Comparison of ENCODE assay signal across 8 cellular contexts in the genomic region with DNA sequence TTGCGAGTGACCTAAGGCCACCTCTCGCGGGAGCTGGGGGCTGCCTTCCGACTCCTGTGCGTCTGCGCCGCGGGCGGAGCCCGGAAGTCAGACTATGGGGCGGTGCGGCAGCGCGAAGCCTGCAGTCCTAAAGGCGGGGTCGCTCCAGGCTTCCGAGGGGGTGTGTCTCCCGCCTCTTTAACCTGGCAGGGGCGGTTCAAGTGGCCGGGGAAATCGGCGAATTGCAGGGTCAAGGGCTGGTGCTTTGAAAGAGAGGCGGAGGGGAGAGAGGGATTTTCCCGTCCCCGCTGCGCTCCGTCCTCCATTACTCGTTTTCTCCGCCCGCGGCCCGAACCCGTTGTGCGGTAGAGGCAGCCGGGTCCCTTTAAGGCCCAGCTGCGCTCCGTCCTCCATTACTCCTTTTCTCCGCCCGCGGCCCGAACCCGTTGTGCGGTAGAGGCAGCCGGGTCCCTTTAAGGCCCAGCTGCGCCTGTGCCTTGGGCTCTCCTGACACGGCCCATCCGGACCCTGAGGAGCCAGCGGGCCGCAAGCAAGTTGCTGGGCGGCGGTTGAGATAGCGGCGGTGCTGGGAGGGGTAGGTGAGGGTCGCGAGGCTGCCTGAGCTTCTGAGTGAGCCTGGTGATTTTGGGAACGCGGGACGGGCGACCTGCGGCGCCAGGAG. TPM values are rescaled to one million over a fixed set of nuclear protein-coding genes. Genes with fewer than 3 reads are reported as not detected.
DNase-seq lines count a peak whose midpoint lies in the region; ATAC-seq and TF ChIP-seq lines count a peak whose summit lies in the region.
"Not testable (repeated sequence)": the region's sequence is repeated elsewhere in the genome, so short reads cannot be mapped to it uniquely, and the experiment has no call there.

A gene with protein sequence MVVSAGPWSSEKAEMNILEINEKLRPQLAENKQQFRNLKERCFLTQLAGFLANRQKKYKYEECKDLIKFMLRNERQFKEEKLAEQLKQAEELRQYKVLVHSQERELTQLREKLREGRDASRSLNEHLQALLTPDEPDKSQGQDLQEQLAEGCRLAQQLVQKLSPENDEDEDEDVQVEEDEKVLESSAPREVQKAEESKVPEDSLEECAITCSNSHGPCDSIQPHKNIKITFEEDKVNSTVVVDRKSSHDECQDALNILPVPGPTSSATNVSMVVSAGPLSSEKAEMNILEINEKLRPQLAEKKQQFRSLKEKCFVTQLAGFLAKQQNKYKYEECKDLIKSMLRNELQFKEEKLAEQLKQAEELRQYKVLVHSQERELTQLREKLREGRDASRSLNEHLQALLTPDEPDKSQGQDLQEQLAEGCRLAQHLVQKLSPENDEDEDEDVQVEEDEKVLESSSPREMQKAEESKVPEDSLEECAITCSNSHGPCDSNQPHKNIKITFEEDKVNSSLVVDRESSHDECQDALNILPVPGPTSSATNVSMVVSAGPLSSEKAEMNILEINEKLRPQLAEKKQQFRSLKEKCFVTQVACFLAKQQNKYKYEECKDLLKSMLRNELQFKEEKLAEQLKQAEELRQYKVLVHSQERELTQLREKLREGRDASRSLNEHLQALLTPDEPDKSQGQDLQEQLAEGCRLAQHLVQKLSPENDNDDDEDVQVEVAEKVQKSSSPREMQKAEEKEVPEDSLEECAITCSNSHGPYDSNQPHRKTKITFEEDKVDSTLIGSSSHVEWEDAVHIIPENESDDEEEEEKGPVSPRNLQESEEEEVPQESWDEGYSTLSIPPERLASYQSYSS (N-terminal part only) (plus strand): TSS at position 83 of the 661 bp plus-strand sequence. CDS start 21,820 bp downstream, outside the sequence.

- not testable (repeated sequence) for BruUV-seq in IMR-90 (replicated peaks; lab: Mats Ljungman, UMichigan)

- H3K4me2 ChIP-seq in IMR-90 (ENCODE audit: low read depth, low read length) (peak within 1 kb of the TSS; percentile 99), OCI-LY1 (ENCODE audit: low read length) (peak within 1 kb of the TSS; percentile 75)

- H3K79me1 ChIP-seq in IMR-90 (ENCODE audit: low read depth in 1 of 2, low read length in 2 of 2), result not testable (repeated sequence)

- intact Hi-C loops in IMR-90 (cut with micrococcal nuclease), result not testable (repeated sequence)

- TF ChIP-seq POLR2A in IMR-90 (IDR thresholded peaks at IDR 0.05; ENCODE audit: low read depth, low read length), result peak; percentile 30; the same call in 1 of the 2 replicates

- not testable (repeated sequence) for H4K20me1 ChIP-seq in IMR-90 (ENCODE audit: insufficient read depth, low read length); OCI-LY1 (ENCODE audit: insufficient read depth, low read length)

- ATAC-seq in GM21515 (IDR thresholded peaks at IDR 0.05; ENCODE audit: unreplicated experiment) (peak; percentile 82), IMR-90 (ENCODE audit: low read depth) (peak; percentile 96)

- peak within 1 kb of the TSS; percentile 84 for H3K4me3 ChIP-seq in IMR-90 (ENCODE audit: insufficient read depth, low read depth, low read length)
- peak within 1 kb of the TSS; percentile 60 for H3K4me3 ChIP-seq in OCI-LY1 (ENCODE audit: low read depth, low read length, poor library complexity, severe bottlenecking)
- H3K4me3 ChIP-seq in endodermal cell (ENCODE audit: low read length), result peak within 1 kb of the TSS; percentile 89

- peak within 1 kb of the TSS; percentile 22; the same call in 1 of the 2 replicates for H4K5ac ChIP-seq in IMR-90 (ENCODE audit: low read depth, low read length)

- not testable (repeated sequence) for TF ChIP-seq RAD21 in IMR-90 (IDR thresholded peaks at IDR 0.05; ENCODE audit: low read length)

- H3K4me1 ChIP-seq in IMR-90 (ENCODE audit: control insufficient read depth, insufficient read depth, low read length); endodermal cell (ENCODE audit: control insufficient read depth, insufficient read depth, low read length): not testable (repeated sequence)
- H3K4me1 ChIP-seq in OCI-LY1 (ENCODE audit: insufficient read depth, low read length, severe bottlenecking), result peaks cover 14% of the 10 kb centered on the region

- peak within 1 kb of the TSS; percentile 77; the same call in 1 of the 2 replicates for H3K4ac ChIP-seq in IMR-90 (ENCODE audit: low read depth, low read length)

- H3K14ac ChIP-seq in IMR-90 (replicated peaks; ENCODE audit: low read depth, low read length), result peak within 1 kb of the TSS; percentile 79; the same call in 1 of the 2 replicates

- WGBS in IMR-90 (ENCODE audit: extremely low coverage in 2 of 2, insufficient read length in 1 of 2), 2 experiments, result 0% methylated on average over 7 of the region's 61 CpGs; no CpG with 5 or more reads in 1 of the 2 experiments
- WGBS in endodermal cell (ENCODE audit: insufficient coverage in 1 of 2, insufficient read length in 1 of 2), 2 experiments, result 0% methylated on average over 53 of the region's 61 CpGs; no CpG with 5 or more reads in 1 of the 2 experiments

- peak within 1 kb of the TSS; percentile 91 for H3K27ac Mint-ChIP-seq in endodermal cell
- peak within 1 kb of the TSS; percentile 97 for H3K27ac Mint-ChIP-seq in mesothelial cell of epicardium

- CTCF ChIA-PET in IMR-90 (lab: Yijun Ruan, JAX), result not testable (repeated sequence)

- not testable (repeated sequence) for H2BK120ac ChIP-seq in IMR-90 (ENCODE audit: low read depth, low read length)

- not testable (repeated sequence) for H4K91ac ChIP-seq in IMR-90 (ENCODE audit: insufficient read depth, low read depth, low read length)

- H2AFZ ChIP-seq in IMR-90 (replicated peaks; ENCODE audit: low read length, poor library complexity), result peak within 1 kb of the TSS; percentile 79
- H2AFZ ChIP-seq in OCI-LY1 (ENCODE audit: low read length), result not testable (repeated sequence)

- not testable (repeated sequence) for TF ChIP-seq CTCF in IMR-90 (conservative IDR thresholded peaks at IDR 0.05; ENCODE audit: low read depth, low read length); OCI-LY1 (IDR thresholded peaks at IDR 0.05; ENCODE audit: low read length); endodermal cell (conservative IDR thresholded peaks at IDR 0.05); mesothelial cell of epicardium (IDR thresholded peaks at IDR 0.05; ENCODE audit: unreplicated experiment)

- H2AK9ac ChIP-seq in IMR-90 (replicated peaks; ENCODE audit: low read depth, low read length, poor library complexity), result not testable (repeated sequence)

- not testable (repeated sequence) for H2AK5ac ChIP-seq in IMR-90 (ENCODE audit: low read depth, low read length)

- not testable (repeated sequence) for H3K9me1 ChIP-seq in IMR-90 (ENCODE audit: insufficient read depth, low read length)

- dilution Hi-C loops in IMR-90 (cut with HindIII; ENCODE audit: low sequenced_read_pairs, unreplicated experiment), result not testable (repeated sequence)

- H2BK5ac ChIP-seq in IMR-90 (ENCODE audit: low read depth, low read length, poor library complexity, severe bottlenecking), result peak within 1 kb of the TSS; percentile 80

- not testable (repeated sequence) for H2BK15ac ChIP-seq in IMR-90 (ENCODE audit: low read depth, low read length)

- H3K27me3 ChIP-seq in IMR-90 (ENCODE audit: control insufficient read depth, insufficient read depth, low read length); OCI-LY1 (ENCODE audit: insufficient read depth, low read length); endodermal cell (ENCODE audit: control insufficient read depth, insufficient read depth, low read length, poor library complexity, severe bottlenecking): not testable (repeated sequence)

- not testable (repeated sequence) for H3K36me3 Mint-ChIP-seq in endodermal cell (ENCODE audit: low read depth); mesothelial cell of epicardium

- H3K18ac ChIP-seq in IMR-90 (ENCODE audit: low read depth, low read length), result not testable (repeated sequence)

- H3K9me2 ChIP-seq in OCI-LY1 (ENCODE audit: low read depth, low read length), result not testable (repeated sequence)

- peaks cover 11% of the 10 kb centered on the region for H3K4me1 Mint-ChIP-seq in endodermal cell
- H3K4me1 Mint-ChIP-seq in mesothelial cell of epicardium, result not testable (repeated sequence)

- H3K27ac ChIP-seq in IMR-90 (ENCODE audit: insufficient read depth, low read length), result peak within 1 kb of the TSS; percentile 91
- not testable (repeated sequence) for H3K27ac ChIP-seq in OCI-LY1 (ENCODE audit: low read depth, low read length, poor library complexity, severe bottlenecking)
- peak within 1 kb of the TSS; percentile 63 for H3K27ac ChIP-seq in endodermal cell (ENCODE audit: low read depth, low read length)

- not testable (repeated sequence) for H3K36me3 ChIP-seq in IMR-90 (ENCODE audit: control insufficient read depth, insufficient read depth, low read length); OCI-LY1 (ENCODE audit: insufficient read depth, low read length); endodermal cell (ENCODE audit: control insufficient read depth, insufficient read depth, low read length)

- not testable (repeated sequence) for H3K9me3 ChIP-seq in IMR-90 (ENCODE audit: control insufficient read depth, insufficient read depth, low read length); OCI-LY1 (ENCODE audit: low read length); endodermal cell (ENCODE audit: control insufficient read depth, low read length)

- in situ Hi-C loops in Caki2 (cut with HindIII; ENCODE audit: low pct_unique_long_range_greater_than_20kb, low sequenced_read_pairs); IMR-90 (cut with MboI; ENCODE audit: low sequenced_read_pairs): not testable (repeated sequence)

- H2BK20ac ChIP-seq in IMR-90 (ENCODE audit: low read depth, low read length), result not testable (repeated sequence)

- DNase-seq in Caki2 (ENCODE audit: low read depth) (peak; percentile 87), IMR-90 (peak; percentile 71), endodermal cell (peak; percentile 95), mesothelial cell of epicardium (ENCODE audit: low spot score in 2 of 2, unreplicated experiment in 2 of 2) (peak; percentile 58 to 80)
- DNase-seq in activated CD8-positive, alpha-beta memory T cell treated with anti-CD3 and anti-CD28 coated beads, Interleukin-2, amount 50 U/mL, for 1 hour (ENCODE audit: extremely low read depth), result peak; percentile 16
- peak; percentile 74 for DNase-seq in stimulated activated CD8-positive, alpha-beta memory T cell treated with anti-CD3 and anti-CD28 coated beads, Interleukin-12 subunit alpha, Interleukin-12 subunit beta, amount 100 ng/mL, for 4 hours (ENCODE audit: low read depth)

- H3K9ac ChIP-seq in IMR-90 (ENCODE audit: low read depth, low read length) (peak within 1 kb of the TSS; percentile 91), OCI-LY1 (ENCODE audit: low read length) (peak within 1 kb of the TSS; percentile 53), endodermal cell (ENCODE audit: extremely low read depth, low read length, poor library complexity, severe bottlenecking) (peak within 1 kb of the TSS; percentile 66)

- not testable (repeated sequence) for H3K56ac ChIP-seq in IMR-90 (ENCODE audit: extremely low read depth, insufficient read depth, low read length)

- 0 out of 2 replicates have a peak within 1 kb of the TSS, but pooled peaks have one; percentile 24 for H3K23ac ChIP-seq in IMR-90 (ENCODE audit: low read depth, low read length)

- POLR2A ChIA-PET in IMR-90 (lab: Charles Lee; ENCODE audit: unreplicated experiment), result not testable (repeated sequence)

- H3F3A ChIP-seq in OCI-LY1 (ENCODE audit: insufficient read depth, low read length), result not testable (repeated sequence)

- H4K8ac ChIP-seq in IMR-90 (ENCODE audit: low read depth in 2 of 2, low read length in 2 of 2), result peak within 1 kb of the TSS; percentile 40 to 60; a peak in 1 of 4 replicates

- peak within 1 kb of the TSS; percentile 89 for H3K4me3 Mint-ChIP-seq in endodermal cell
- H3K4me3 Mint-ChIP-seq in mesothelial cell of epicardium, result peak within 1 kb of the TSS; percentile 93

- not testable (repeated sequence) for H3K9me3 Mint-ChIP-seq in endodermal cell, mesothelial cell of epicardium

- not testable (repeated sequence) for H3K27me3 Mint-ChIP-seq in endodermal cell (ENCODE audit: insufficient read depth); mesothelial cell of epicardium (ENCODE audit: low read depth)

- H3K79me2 ChIP-seq in OCI-LY1 (ENCODE audit: insufficient read depth, low read length), result not testable (repeated sequence)

RNA-seq across cellular contexts. Expression of the gene that starts here (rescaled TPM):
- 1.4 and 3.0 TPM in 2 replicates for total RNA-seq in Caki2 (2014; rRNA removed; shearing (Covaris generic); ENCODE audit: low replicate concordance)
- total RNA-seq in IMR-90 (2012; rRNA removed) (4.2 and 4.8 TPM in 2 replicates), endodermal cell (10 to 100 TPM; 30.7 to 33.9 TPM), mesothelial cell of epicardium (18.3 to 20.5 TPM (median 19.7 TPM) in 3 replicates)
- 3.5 and 4.5 TPM in 2 replicates for polyA plus RNA-seq in IMR-90 (2012; rRNA removed)
- polyA plus RNA-seq in IMR-90 (2012; cell fraction: cytosol; rRNA removed), result 1.3 and 1.6 TPM in 2 replicates
- polyA plus RNA-seq in IMR-90 (2012; cell fraction: nucleus; rRNA removed; ENCODE audit: low replicate concordance), result 5.1 and 23.1 TPM in 2 replicates
- 14.7 TPM for polyA plus RNA-seq in endodermal cell (2013, experiment 1 of 2)
- 15.5 TPM for polyA plus RNA-seq in endodermal cell (2013, experiment 2 of 2)

Comparison
In these comparisons a context has a peak if more than half of its experiments do, and no peak if none do; other contexts are left out.
1. DNase-seq: peak in every context shown above with its lines; median percentile 95 in endodermal cell; 87 in Caki2; 74 in stimulated activated CD8-positive, alpha-beta memory T cell treated with anti-CD3 and anti-CD28 coated beads, Interleukin-12 subunit alpha, Interleukin-12 subunit beta, amount 100 ng/mL, for 4 hours; 71 in IMR-90; 69 in mesothelial cell of epicardium; 16 in activated CD8-positive, alpha-beta memory T cell treated with anti-CD3 and anti-CD28 coated beads, Interleukin-2, amount 50 U/mL, for 1 hour.